In genomic region chr4:161564230-161564834, GRCh38 we compare ENCODE assay signal across 15 cellular contexts.
A peak's percentile ranks its signal among the peaks of the same experiment; 100 is the strongest.
DNase-seq lines count a peak whose midpoint lies in the region; ATAC-seq and TF ChIP-seq lines count a peak whose summit lies in the region.
"Had no signal": no experiment of that assay in that cellular context is flagged by ENCODE, and none has a peak within 500 bp of the region (broad histone marks: within the 10 kb centered on the region; RNA-seq: fewer than 3 reads in every experiment).

No MANE protein-coding gene starts in this region.

- peak; percentile 26 for TF ChIP-seq CTCF in left ventricle myocardium inferior (IDR thresholded peaks at IDR 0.05; ENCODE audit: borderline replicate concordance)
- peak; percentile 14 for TF ChIP-seq CTCF in fibroblast of mammary gland (conservative IDR thresholded peaks at IDR 0.05; ENCODE audit: control insufficient read depth, insufficient read depth, low read depth, low read length)
- peak; percentile 40 for TF ChIP-seq CTCF in upper lobe of right lung (IDR thresholded peaks at IDR 0.05)

- H3K9me3 ChIP-seq in left ventricle myocardium inferior (replicated peaks) (peaks cover 4% of the 10 kb centered on the region), upper lobe of right lung (no peaks in the 10 kb centered on the region)
- H3K9me3 ChIP-seq: SJCRH30, upper lobe of left lung had no signal

- no peak for ATAC-seq in upper lobe of right lung
- no peak for ATAC-seq in GM18511 (IDR thresholded peaks at IDR 0.05; ENCODE audit: unreplicated experiment)
- ATAC-seq in HG03342 (IDR thresholded peaks at IDR 0.05; ENCODE audit: unreplicated experiment) = no peak
- ATAC-seq: effector memory CD8-positive, alpha-beta T cell had no signal

- H3K4me3 ChIP-seq in left ventricle myocardium inferior (no peak overlapping the region), fibroblast of mammary gland (ENCODE audit: control insufficient read depth, low read depth, low read length) (no peak overlapping the region), upper lobe of right lung (no peak overlapping the region)
- H3K4me3 ChIP-seq: SJCRH30, upper lobe of left lung had no signal

- DNase-seq in left ventricle myocardium inferior = no peak
- DNase-seq in cardiac septum (ENCODE audit: low spot score) = no peak
- DNase-seq in RKO (ENCODE audit: low spot score) = peak; percentile 29
- peak; percentile 16 for DNase-seq in fibroblast of mammary gland (ENCODE audit: low read depth)
- DNase-seq in upper lobe of right lung = no peak
- DNase-seq in activated T-cell treated with anti-CD3 and anti-CD28 coated beads, Interleukin-2, amount 50 U/mL, for 48 hours = no peak
- DNase-seq: activated CD4-positive, alpha-beta T cell treated with anti-CD3 and anti-CD28 coated beads, Interleukin-2, amount 10 ng/mL, durations not matched to agents 7 days and 5 days; activated naive CD4-positive, alpha-beta T cell; CD4-positive, alpha-beta T cell; effector memory CD8-positive, alpha-beta T cell; NCI-H2171; SJCRH30; upper lobe of left lung had no signal

- H3K27me3 ChIP-seq in left ventricle myocardium inferior (ENCODE audit: low read depth) (no peaks in the 10 kb centered on the region), upper lobe of right lung (no peaks in the 10 kb centered on the region)
- H3K27me3 ChIP-seq: SJCRH30, upper lobe of left lung had no signal

- intact Hi-C loops in left ventricle myocardium inferior (cut with micrococcal nuclease) = no loop called here
- intact Hi-C loops in cardiac septum (cut with DNase I) = no loop called here
- intact Hi-C loops in upper lobe of right lung (cut with DNase I) = no loop called here

- H3K36me3 ChIP-seq in left ventricle myocardium inferior = no peaks in the 10 kb centered on the region
- no peaks in the 10 kb centered on the region for H3K36me3 ChIP-seq in upper lobe of right lung
- H3K36me3 ChIP-seq: SJCRH30, upper lobe of left lung had no signal

- H3K27ac ChIP-seq in left ventricle myocardium inferior (replicated peaks) (no peak overlapping the region), upper lobe of right lung (no peak overlapping the region)
- H3K27ac ChIP-seq: SJCRH30, upper lobe of left lung had no signal

- H3K4me1 ChIP-seq in left ventricle myocardium inferior (no peaks in the 10 kb centered on the region), upper lobe of right lung (no peaks in the 10 kb centered on the region)
- H3K4me1 ChIP-seq: upper lobe of left lung had no signal

Comparison
In these comparisons a context has a peak if more than half of its experiments do, and no peak if none do; other contexts are left out.
1. DNase-seq: peak in RKO (single experiment) and fibroblast of mammary gland (single experiment); none in left ventricle myocardium inferior (single experiment), cardiac septum (single experiment), upper lobe of right lung (single experiment) and activated T-cell treated with anti-CD3 and anti-CD28 coated beads, Interleukin-2, amount 50 U/mL, for 48 hours (0 of 2).
2. Peak in every context shown above with its lines, with median percentiles within 50 percentile points of each other: CTCF ChIP-seq.